ENCODE assay signal across 12 cellular contexts in genomic region chr1:46497020-46497419, GRCh38. TPM values are rescaled to one million over a fixed set of nuclear protein-coding genes. Genes with fewer than 3 reads are reported as not detected.
"Had no signal": no experiment of that assay in that cellular context is flagged by ENCODE, and none has a peak within 500 bp of the region (broad histone marks: within the 10 kb centered on the region; RNA-seq: fewer than 3 reads in every experiment).

No MANE protein-coding gene starts in this region.

- FAIRE-seq: H1, H54 had no signal

- H3K9ac ChIP-seq: GM23248 had no signal

- H3K4me3 ChIP-seq: GM23248, GM23338, HAP-1 had no signal

- DNase-seq: GM23248, GOT3, H7, H9, HCEC 1CT, HFFc6 had no signal

- H2AFZ ChIP-seq: GM23248, GM23338 had no signal

- H3K9me3 ChIP-seq: HAP-1 had no signal

- ATAC-seq: GM23338, HCT116 had no signal

- H3K27ac ChIP-seq: GM23248 had no signal

- H3K4me2 ChIP-seq: GM23338 had no signal

- H3K36me3 ChIP-seq: HAP-1 had no signal

RNA-seq across cellular contexts. Expression of gene DMBX1, which starts 7.4 kb away (rescaled TPM):
- total RNA-seq: GM23248, GM23338, HFFc6 had no signal
- polyA plus RNA-seq: GM23248 had no signal

RNA-seq across cellular contexts. Expression of gene KNCN, which starts 54.4 kb away (rescaled TPM):
- total RNA-seq: GM23248, GM23338, H1, H4, H7, H9, HFFc6 had no signal
- polyA plus RNA-seq: GM23248, GM23338, H1 had no signal
